Comparison of ENCODE assay signal across 1 cellular context in genomic region chr12:131710464-131711457, GRCh38.
A peak's percentile ranks its signal among the peaks of the same experiment; 100 is the strongest.
TF ChIP-seq lines count a peak whose summit lies in the region.

Gene SFSWAP (plus strand): TSS chr12:131711090. CDS start chr12:131711230, 140 bp downstream.

TF ChIP-seq in H1, 55 proteins besides CTCF, POLR2A, EP300 and RAD21 (continued from another document):
- TF ChIP-seq MAX (IDR thresholded peaks at IDR 0.05) (peak; percentile 84), USF2 (IDR thresholded peaks at IDR 0.05; ENCODE audit: low read length) (no peak), SUZ12 (IDR thresholded peaks at IDR 0.05; ENCODE audit: low read length) (0 out of 2 replicates have a peak, but pooled peaks have one; percentile 29), JUND (IDR thresholded peaks at IDR 0.05; ENCODE audit: low read length) (no peak), E2F6 (IDR thresholded peaks at IDR 0.05) (0 out of 2 replicates have a peak, but pooled peaks have one; percentile 30), CBX8 (IDR thresholded peaks at IDR 0.05; ENCODE audit: borderline replicate concordance, low read depth, low read length) (no peak), TAF1 (IDR thresholded peaks at IDR 0.05; ENCODE audit: low read depth, low read length) (peak; percentile 90), FOSL1 (IDR thresholded peaks at IDR 0.05; ENCODE audit: insufficient read depth, low read depth, low read length) (no peak), BRCA1 (IDR thresholded peaks at IDR 0.05; ENCODE audit: low read depth, low read length) (no peak), BACH1 (IDR thresholded peaks at IDR 0.05; ENCODE audit: low read length) (no peak), CREB1 (IDR thresholded peaks at IDR 0.05) (peak; percentile 41), BCL11A (IDR thresholded peaks at IDR 0.05; ENCODE audit: low read depth in 2 of 2, low read length in 2 of 2) (no peak), SIX5 (IDR thresholded peaks at IDR 0.05; ENCODE audit: low read depth, low read length) (peak; percentile 25; the same call in 1 of the 2 replicates), RNF2 (IDR thresholded peaks at IDR 0.05; ENCODE audit: borderline replicate concordance, low read depth, low read length, missing control alignments, poor library complexity, severe bottlenecking) (no peak), RBBP5 (IDR thresholded peaks at IDR 0.05; ENCODE audit: borderline replicate concordance, low read depth, low read length) (peak; percentile 94; the same call in 1 of the 2 replicates), MAFK (IDR thresholded peaks at IDR 0.05; ENCODE audit: low read depth, low read length) (no peak), TBP (IDR thresholded peaks at IDR 0.05; ENCODE audit: low read depth, low read length) (peak; percentile 53), RXRA (IDR thresholded peaks at IDR 0.05; ENCODE audit: insufficient read depth, low read depth, low read length) (no peak), CTBP2 (IDR thresholded peaks at IDR 0.05; ENCODE audit: borderline replicate concordance, insufficient read depth, insufficient read length, low read length) (no peak), CHD1 (IDR thresholded peaks at IDR 0.05; ENCODE audit: low read depth, low read length) (no peak), EGR1 (IDR thresholded peaks at IDR 0.05; ENCODE audit: borderline replicate concordance, low read depth, low read length) (no peak), PHF8 (conservative IDR thresholded peaks at IDR 0.05; ENCODE audit: low read depth, low read length) (peak; percentile 82), ATF2 (IDR thresholded peaks at IDR 0.05; ENCODE audit: low read length) (0 out of 2 replicates have a peak, but pooled peaks have one; percentile 52), TEAD4 (IDR thresholded peaks at IDR 0.05; ENCODE audit: low read depth, low read length) (0 out of 2 replicates have a peak, but pooled peaks have one; percentile 10), SAP30 (IDR thresholded peaks at IDR 0.05; ENCODE audit: insufficient read depth, insufficient replicate concordance, low read length) (peak; percentile 28), CHD7 (IDR thresholded peaks at IDR 0.05; ENCODE audit: insufficient replicate concordance, low read length) (no peak), POLR2AphosphoS5 (IDR thresholded peaks at IDR 0.05; ENCODE audit: low read depth, low read length) (peak; percentile 69; the same call in 1 of the 2 replicates), TCF12 (IDR thresholded peaks at IDR 0.05; ENCODE audit: low read depth, low read length) (no peak), RFX5 (IDR thresholded peaks at IDR 0.05; ENCODE audit: borderline replicate concordance, low read depth, low read length) (no peak), JUN (IDR thresholded peaks at IDR 0.05; ENCODE audit: low read depth, low read length) (no peak), GABPA (IDR thresholded peaks at IDR 0.05; ENCODE audit: borderline replicate concordance, insufficient read depth, low read length) (peak; percentile 99), CBX5 (IDR thresholded peaks at IDR 0.05; ENCODE audit: low read depth, low read length) (no peak), SIN3A (conservative IDR thresholded peaks at IDR 0.05 in 1 of 2, IDR thresholded peaks at IDR 0.05 in 1 of 2; ENCODE audit: low read depth in 1 of 2, low read length in 2 of 2) (peak; percentile 62 to 80; a peak in 2 of 4 replicates), KDM4A (IDR thresholded peaks at IDR 0.05; ENCODE audit: low read depth, low read length, severe bottlenecking) (peak; percentile 97), NRF1 (IDR thresholded peaks at IDR 0.05; ENCODE audit: low read depth, low read length) (no peak), KDM1A (IDR thresholded peaks at IDR 0.05; ENCODE audit: borderline replicate concordance, low read length) (no peak), SRF (IDR thresholded peaks at IDR 0.05; ENCODE audit: low read depth, low read length) (no peak), HDAC2 (IDR thresholded peaks at IDR 0.05; ENCODE audit: borderline replicate concordance in 1 of 2, low read depth in 2 of 2, low read length in 2 of 2) (peak in 1 of 2 experiments; percentile 98; a peak in 2 of 4 replicates), CHD2 (IDR thresholded peaks at IDR 0.05; ENCODE audit: low read length) (no peak), YY1 (IDR thresholded peaks at IDR 0.05; ENCODE audit: low read depth, low read length) (peak; percentile 99), ASH2L (IDR thresholded peaks at IDR 0.05; ENCODE audit: low read length) (peak; percentile 99), SP1 (IDR thresholded peaks at IDR 0.05; ENCODE audit: low read depth, low read length) (no peak), TAF7 (optimal IDR thresholded peaks at IDR 0.05; ENCODE audit: borderline replicate concordance, low read depth, low read length) (peak; percentile 61)
